ENCODE assay signal across 11 cellular contexts in genomic region chr20:34863421-34863965, GRCh38.
"Had no signal": no experiment of that assay in that cellular context is flagged by ENCODE, and none has a peak within 500 bp of the region (broad histone marks: within the 10 kb centered on the region; RNA-seq: fewer than 3 reads in every experiment).

No MANE protein-coding gene starts in this region.

- H3K4me1 ChIP-seq: colonic mucosa, left lung had no signal

- H3K27ac ChIP-seq: colonic mucosa, left lung, SK-N-MC had no signal

- ATAC-seq: activated CD4-positive, alpha-beta T cell treated with anti-CD3 and anti-CD28 coated beads for 36 hours; activated T-helper 17 cell treated with anti-CD3 and anti-CD28 coated beads, Interleukin-2, amount 50 U/mL, for 72 hours; left lung had no signal

- H3K27me3 ChIP-seq: colonic mucosa, left lung had no signal

- H3K36me3 ChIP-seq: colonic mucosa, left lung had no signal

- H3K4me3 ChIP-seq: colonic mucosa, left lung, SK-N-MC had no signal

- DNase-seq: activated CD4-positive, alpha-beta memory T cell treated with anti-CD3 and anti-CD28 coated beads, Interleukin-2, amount 10 ng/mL, durations not matched to agents 7 days and 5 days; activated CD4-positive, alpha-beta T cell treated with anti-CD3 and anti-CD28 coated beads for 36 hours; activated naive CD4-positive, alpha-beta T cell treated with anti-CD3 and anti-CD28 coated beads, Interleukin-2, amount 10 ng/mL, durations not matched to agents 7 days and 5 days; colonic mucosa; effector CD4-positive, alpha-beta T cell; immature natural killer cell; small intestine; T-helper 1 cell had no signal

- H3K9me3 ChIP-seq: colonic mucosa, left lung had no signal
